In genomic region chr15:45948226-45948625, GRCh38 we compare ENCODE assay signal across 1 cellular context.
A peak's percentile ranks its signal among the peaks of the same experiment; 100 is the strongest.
TF ChIP-seq lines count a peak whose summit lies in the region.

No MANE protein-coding gene starts in this region.

TF ChIP-seq in H1, 55 proteins besides CTCF, POLR2A, EP300 and RAD21:
- TF ChIP-seq ATF3 (IDR thresholded peaks at IDR 0.05; ENCODE audit: insufficient read depth, low read depth, low read length) (no peak), GABPA (IDR thresholded peaks at IDR 0.05; ENCODE audit: borderline replicate concordance, insufficient read depth, low read length) (no peak), SIX5 (IDR thresholded peaks at IDR 0.05; ENCODE audit: low read depth, low read length) (no peak), CEBPB (IDR thresholded peaks at IDR 0.05; ENCODE audit: low read depth, low read length) (no peak), PHF8 (conservative IDR thresholded peaks at IDR 0.05; ENCODE audit: low read depth, low read length) (no peak), TEAD4 (IDR thresholded peaks at IDR 0.05; ENCODE audit: low read depth, low read length) (0 out of 2 replicates have a peak, but pooled peaks have one; percentile 23)
